In the genomic region with DNA sequence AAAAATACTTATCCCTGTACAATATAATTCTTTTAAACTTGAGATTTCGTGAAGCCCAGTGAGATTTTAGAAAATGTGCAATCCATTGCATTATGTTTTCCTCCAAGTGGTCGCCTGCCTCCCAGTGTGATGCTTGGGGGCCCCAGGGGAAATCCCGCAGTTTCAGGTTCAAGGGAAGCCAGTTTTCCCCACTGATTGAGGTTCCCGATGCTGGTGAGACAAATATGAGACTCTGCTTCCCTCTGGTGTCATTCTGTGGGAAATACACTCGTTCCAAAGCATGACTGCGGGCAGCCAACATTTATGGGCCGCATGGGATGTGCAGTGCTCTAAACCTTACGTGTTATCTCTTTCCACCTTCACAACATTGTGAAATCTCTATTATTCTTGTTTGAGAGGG, we compare ENCODE assay signal across 8 cellular contexts.
DNase-seq lines count a peak whose midpoint lies in the region; ATAC-seq and TF ChIP-seq lines count a peak whose summit lies in the region.

No MANE protein-coding gene starts in this region.

- CTCF ChIA-PET in AG04450 (lab: Charles Lee): interaction anchor here (0.5 to 3.0 kb wide), 15 partner anchors 9 to 603 kb away, joined by 3 to 21 read pairs (median 3); a partner anchor contains a TSS
- CTCF ChIA-PET in activated CD8-positive, alpha-beta memory T cell treated with anti-CD3 and anti-CD28 coated beads, Interleukin-2, amount 10 ng/mL, durations not matched to agents 7 days and 5 days (lab: Charles Lee): interaction anchor here (0.7 to 8.4 kb wide), 25 partner anchors 12 to 468 kb away, joined by 3 to 108 read pairs (median 3); a partner anchor contains a TSS

- H3K27ac ChIP-seq in AG04450 (ENCODE audit: low read depth, low read length) (no peak overlapping the region), esophagus squamous epithelium (no peak overlapping the region), neural cell (ENCODE audit: low read length) (no peak overlapping the region)

- H3K4me2 ChIP-seq in neural cell (ENCODE audit: low read length): no peak overlapping the region

- TF ChIP-seq POLR2A in esophagus squamous epithelium (IDR thresholded peaks at IDR 0.05): no peak

- H3K9me3 ChIP-seq in AG04450 (ENCODE audit: control insufficient read depth, insufficient read depth, low read length) (no peaks in the 10 kb centered on the region), esophagus squamous epithelium (no peaks in the 10 kb centered on the region), neural cell (ENCODE audit: low read length) (no peaks in the 10 kb centered on the region)

- no peaks in the 10 kb centered on the region for H3F3A ChIP-seq in neural cell (ENCODE audit: insufficient read depth, low read length, poor library complexity, severe bottlenecking)

- WGBS in esophagus squamous epithelium, 2 donors: 5 to 9% methylated on average over 7 to 8 of the region's 8 CpGs

- no peaks in the 10 kb centered on the region for H3K9me3 Mint-ChIP-seq in activated CD8-positive, alpha-beta memory T cell treated with anti-CD3 and anti-CD28 coated beads, Interleukin-2, amount 10 ng/mL, durations not matched to agents 7 days and 5 days (ENCODE audit: low read depth)

- peaks cover 45% of the 10 kb centered on the region for H3K4me1 Mint-ChIP-seq in activated CD8-positive, alpha-beta memory T cell treated with anti-CD3 and anti-CD28 coated beads, Interleukin-2, amount 10 ng/mL, durations not matched to agents 7 days and 5 days

- peak; percentile 68 for TF ChIP-seq CTCF in AG04450 (IDR thresholded peaks at IDR 0.05; ENCODE audit: low read depth, low read length)
- peak; percentile 72 for TF ChIP-seq CTCF in GM12864 (IDR thresholded peaks at IDR 0.05; ENCODE audit: low read depth, low read length, missing control alignments)
- TF ChIP-seq CTCF in esophagus squamous epithelium (IDR thresholded peaks at IDR 0.05): peak in 5 of 6 experiments; percentile 51 to 76 (median 60)
- TF ChIP-seq CTCF in neural cell (IDR thresholded peaks at IDR 0.05; ENCODE audit: poor library complexity, severe bottlenecking): peak; percentile 93

- H3K36me3 Mint-ChIP-seq in activated CD8-positive, alpha-beta memory T cell treated with anti-CD3 and anti-CD28 coated beads, Interleukin-2, amount 10 ng/mL, durations not matched to agents 7 days and 5 days: peaks cover 33% of the 10 kb centered on the region

- H3K27me3 ChIP-seq in AG04450 (ENCODE audit: control insufficient read depth, insufficient read depth, low read length) (no peaks in the 10 kb centered on the region), esophagus squamous epithelium (peaks cover 0 to 31% (median 0%) of the 10 kb centered on the region in 4 donors), neural cell (ENCODE audit: insufficient read depth, low read depth, low read length) (no peaks in the 10 kb centered on the region)

- peaks cover 0 to 8% (median 0%) of the 10 kb centered on the region in 3 donors for H3K4me1 ChIP-seq in esophagus squamous epithelium

- no peak overlapping the region for H3K9ac ChIP-seq in neural cell (ENCODE audit: low read length)

- H3K4me3 ChIP-seq in AG04450 (ENCODE audit: low read depth, low read length): no peak overlapping the region
- no peak overlapping the region for H3K4me3 ChIP-seq in GM12864 (ENCODE audit: low read depth, low read length)
- no peak overlapping the region for H3K4me3 ChIP-seq in esophagus squamous epithelium
- no peak overlapping the region for H3K4me3 ChIP-seq in neural cell (ENCODE audit: low read length)

- H3K79me2 ChIP-seq in neural cell (replicated peaks; ENCODE audit: insufficient read depth, low read length): no peaks in the 10 kb centered on the region

- H3K4me3 Mint-ChIP-seq in activated CD8-positive, alpha-beta memory T cell treated with anti-CD3 and anti-CD28 coated beads, Interleukin-2, amount 10 ng/mL, durations not matched to agents 7 days and 5 days: no peak overlapping the region

- no peak for TF ChIP-seq EP300 in neural cell (conservative IDR thresholded peaks at IDR 0.05; ENCODE audit: poor library complexity, severe bottlenecking)

- H3K27me3 Mint-ChIP-seq in activated CD8-positive, alpha-beta memory T cell treated with anti-CD3 and anti-CD28 coated beads, Interleukin-2, amount 10 ng/mL, durations not matched to agents 7 days and 5 days: no peaks in the 10 kb centered on the region

- H4K20me1 ChIP-seq in neural cell (ENCODE audit: insufficient read depth): no peaks in the 10 kb centered on the region

- no peaks in the 10 kb centered on the region for H3K9me2 ChIP-seq in neural cell (ENCODE audit: insufficient read depth, low read length)

- TF ChIP-seq RAD21 in neural cell (conservative IDR thresholded peaks at IDR 0.05): peak; percentile 97

- intact Hi-C loops in esophagus squamous epithelium (cut with DNase I): no loop called here

- H3K36me3 ChIP-seq in esophagus squamous epithelium (no peaks in the 10 kb centered on the region), neural cell (ENCODE audit: insufficient read depth, low read length) (peaks cover 3% of the 10 kb centered on the region)

- POLR2A ChIA-PET in AG04450 (lab: Yijun Ruan, JAX): no interaction called here

- DNase-seq in AG04450 (ENCODE audit: low read depth, low spot score) (no peak), GM12864 (ENCODE audit: low read depth) (no peak), NCI-H226 (peak; percentile 6), esophagus squamous epithelium (lab: John Stamatoyannopoulos, UW) (no peak)
- DNase-seq in activated CD8-positive, alpha-beta memory T cell treated with anti-CD3 and anti-CD28 coated beads, Interleukin-2, amount 10 ng/mL, durations not matched to agents 7 days and 5 days: no peak

- ATAC-seq in activated CD8-positive, alpha-beta memory T cell treated with anti-CD3 and anti-CD28 coated beads, Interleukin-2, amount 10 ng/mL, durations not matched to agents 7 days and 5 days: peak; percentile 32
- ATAC-seq in GM19463 (IDR thresholded peaks at IDR 0.05; ENCODE audit: unreplicated experiment) (no peak), GM18520 (IDR thresholded peaks at IDR 0.05; ENCODE audit: unreplicated experiment) (no peak)

- H2AFZ ChIP-seq in neural cell (ENCODE audit: low read depth, low read length): no peak overlapping the region

- peak overlapping the region; percentile 28 for H3K27ac Mint-ChIP-seq in activated CD8-positive, alpha-beta memory T cell treated with anti-CD3 and anti-CD28 coated beads, Interleukin-2, amount 10 ng/mL, durations not matched to agents 7 days and 5 days

TF ChIP-seq in neural cell, 6 proteins besides CTCF, POLR2A, EP300 and RAD21:
- TF ChIP-seq POLR2AphosphoS5 (IDR thresholded peaks at IDR 0.05): no peak
- peak; percentile 25 for TF ChIP-seq MXI1 (conservative IDR thresholded peaks at IDR 0.05; ENCODE audit: poor library complexity, severe bottlenecking)
- TF ChIP-seq TAF1 (IDR thresholded peaks at IDR 0.05; ENCODE audit: low read depth): no peak
- TF ChIP-seq SMC3 (conservative IDR thresholded peaks at IDR 0.05; ENCODE audit: poor library complexity): peak; percentile 98
- TF ChIP-seq, protein P1, sequence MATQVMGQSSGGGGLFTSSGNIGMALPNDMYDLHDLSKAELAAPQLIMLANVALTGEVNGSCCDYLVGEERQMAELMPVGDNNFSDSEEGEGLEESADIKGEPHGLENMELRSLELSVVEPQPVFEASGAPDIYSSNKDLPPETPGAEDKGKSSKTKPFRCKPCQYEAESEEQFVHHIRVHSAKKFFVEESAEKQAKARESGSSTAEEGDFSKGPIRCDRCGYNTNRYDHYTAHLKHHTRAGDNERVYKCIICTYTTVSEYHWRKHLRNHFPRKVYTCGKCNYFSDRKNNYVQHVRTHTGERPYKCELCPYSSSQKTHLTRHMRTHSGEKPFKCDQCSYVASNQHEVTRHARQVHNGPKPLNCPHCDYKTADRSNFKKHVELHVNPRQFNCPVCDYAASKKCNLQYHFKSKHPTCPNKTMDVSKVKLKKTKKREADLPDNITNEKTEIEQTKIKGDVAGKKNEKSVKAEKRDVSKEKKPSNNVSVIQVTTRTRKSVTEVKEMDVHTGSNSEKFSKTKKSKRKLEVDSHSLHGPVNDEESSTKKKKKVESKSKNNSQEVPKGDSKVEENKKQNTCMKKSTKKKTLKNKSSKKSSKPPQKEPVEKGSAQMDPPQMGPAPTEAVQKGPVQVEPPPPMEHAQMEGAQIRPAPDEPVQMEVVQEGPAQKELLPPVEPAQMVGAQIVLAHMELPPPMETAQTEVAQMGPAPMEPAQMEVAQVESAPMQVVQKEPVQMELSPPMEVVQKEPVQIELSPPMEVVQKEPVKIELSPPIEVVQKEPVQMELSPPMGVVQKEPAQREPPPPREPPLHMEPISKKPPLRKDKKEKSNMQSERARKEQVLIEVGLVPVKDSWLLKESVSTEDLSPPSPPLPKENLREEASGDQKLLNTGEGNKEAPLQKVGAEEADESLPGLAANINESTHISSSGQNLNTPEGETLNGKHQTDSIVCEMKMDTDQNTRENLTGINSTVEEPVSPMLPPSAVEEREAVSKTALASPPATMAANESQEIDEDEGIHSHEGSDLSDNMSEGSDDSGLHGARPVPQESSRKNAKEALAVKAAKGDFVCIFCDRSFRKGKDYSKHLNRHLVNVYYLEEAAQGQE (IDR thresholded peaks at IDR 0.05; ENCODE audit: borderline replicate concordance): peak; percentile 50
